Comparison of ENCODE assay signal across 7 cellular contexts in genomic region chr10:100338434-100339036, GRCh38. TPM values are rescaled to one million over a fixed set of nuclear protein-coding genes. Genes with fewer than 3 reads are reported as not detected.
DNase-seq lines count a peak whose midpoint lies in the region; ATAC-seq, FAIRE-seq and TF ChIP-seq lines count a peak whose summit lies in the region.

No MANE protein-coding gene starts in this region.

- no peaks in the 10 kb centered on the region for H3K36me3 ChIP-seq in RWPE2 (ENCODE audit: low read depth)
- no peaks in the 10 kb centered on the region for H3K36me3 ChIP-seq in pancreas

- TF ChIP-seq CTCF in GM12865 (IDR thresholded peaks at IDR 0.05; ENCODE audit: insufficient read depth, low read depth, low read length, missing control alignments) (peak; percentile 93), RWPE2 (IDR thresholded peaks at IDR 0.05; ENCODE audit: poor library complexity, severe bottlenecking) (peak; percentile 94), foreskin fibroblast (IDR thresholded peaks at IDR 0.05; ENCODE audit: low read depth, low read length) (peak; percentile 94), pancreas (IDR thresholded peaks at IDR 0.05) (peak; percentile 66 to 86 (median 78)), type B pancreatic cell (conservative IDR thresholded peaks at IDR 0.05) (peak; percentile 92)

- H3K27me3 ChIP-seq in RWPE2 (ENCODE audit: insufficient read depth, poor library complexity, severe bottlenecking), result peaks cover 4% of the 10 kb centered on the region
- peaks cover 0 to 6% (median 0%) of the 10 kb centered on the region in 4 donors for H3K27me3 ChIP-seq in pancreas

- H3K27ac ChIP-seq in RWPE2 (ENCODE audit: poor library complexity, severe bottlenecking) (no peak overlapping the region), pancreas (no peak overlapping the region)

- 50 to 53% methylated on average over 4 of the region's 4 CpGs for WGBS in pancreas, 2 donors

- no peak overlapping the region for H3K4me3 Mint-ChIP-seq in activated T-helper 2 cell treated with anti-CD3 and anti-CD28 coated beads, Interferon-gamma antibody, Interleukin-2, Interleukin-4, amounts not matched to agents 10 μg/mL and 5 μg/mL and 100 μg/mL, durations not matched to agents 14 hours and 24 hours and 36 hours (ENCODE audit: low read depth)
- H3K4me3 Mint-ChIP-seq in type B pancreatic cell, result no peak overlapping the region

- H3K9me3 ChIP-seq in RWPE2 (ENCODE audit: severe bottlenecking), result no peaks in the 10 kb centered on the region
- H3K9me3 ChIP-seq in pancreas, result no peaks in the 10 kb centered on the region

- H3K4me1 ChIP-seq in RWPE2 (ENCODE audit: insufficient read depth, poor library complexity, severe bottlenecking) (no peaks in the 10 kb centered on the region), pancreas (no peaks in the 10 kb centered on the region)

- ATAC-seq in RWPE2 (ENCODE audit: low read depth) (peak; percentile 62; the same call in 2 of the 3 replicates), pancreas (peak; percentile 79 to 93 (median 88))

- DNase-seq in GM12865 (ENCODE audit: low read depth), result peak; percentile 77
- DNase-seq in HuH-7.5 (ENCODE audit: low spot score), result peak; percentile 65
- no peak for DNase-seq in RWPE2 (ENCODE audit: low spot score)
- peak; percentile 71 for DNase-seq in activated T-helper 2 cell treated with anti-CD3 and anti-CD28 coated beads, Interferon-gamma antibody, Interleukin-2, Interleukin-4, amounts not matched to agents 10 μg/mL and 5 μg/mL and 100 μg/mL, durations not matched to agents 14 hours and 24 hours and 36 hours (ENCODE audit: low spot score)
- DNase-seq in foreskin fibroblast, result peak; percentile 26 to 81
- DNase-seq in pancreas, result peak; percentile 56 to 90 (median 82)
- DNase-seq in type B pancreatic cell (ENCODE audit: extremely low spot score, unreplicated experiment), result peak; percentile 82

- no peak for FAIRE-seq in pancreas (lab: Jason Lieb, UNC)

- H3K27ac Mint-ChIP-seq in activated T-helper 2 cell treated with anti-CD3 and anti-CD28 coated beads, Interferon-gamma antibody, Interleukin-2, Interleukin-4, amounts not matched to agents 10 μg/mL and 5 μg/mL and 100 μg/mL, durations not matched to agents 14 hours and 24 hours and 36 hours, result no peak overlapping the region
- no peak overlapping the region for H3K27ac Mint-ChIP-seq in type B pancreatic cell

- H3K4me1 Mint-ChIP-seq in activated T-helper 2 cell treated with anti-CD3 and anti-CD28 coated beads, Interferon-gamma antibody, Interleukin-2, Interleukin-4, amounts not matched to agents 10 μg/mL and 5 μg/mL and 100 μg/mL, durations not matched to agents 14 hours and 24 hours and 36 hours (ENCODE audit: low read depth), result peaks cover 17% of the 10 kb centered on the region
- H3K4me1 Mint-ChIP-seq in type B pancreatic cell (ENCODE audit: unreplicated experiment), result peaks cover 28% of the 10 kb centered on the region

- H3K4me3 ChIP-seq in GM12865 (ENCODE audit: low read depth, low read length), result no peak overlapping the region
- no peak overlapping the region for H3K4me3 ChIP-seq in RWPE2 (ENCODE audit: severe bottlenecking)
- no peak overlapping the region for H3K4me3 ChIP-seq in foreskin fibroblast (ENCODE audit: low read depth in 1 of 2, low read length in 2 of 2)
- no peak overlapping the region for H3K4me3 ChIP-seq in pancreas

- H3K36me3 Mint-ChIP-seq in activated T-helper 2 cell treated with anti-CD3 and anti-CD28 coated beads, Interferon-gamma antibody, Interleukin-2, Interleukin-4, amounts not matched to agents 10 μg/mL and 5 μg/mL and 100 μg/mL, durations not matched to agents 14 hours and 24 hours and 36 hours (ENCODE audit: low read depth), result no peaks in the 10 kb centered on the region
- H3K36me3 Mint-ChIP-seq in type B pancreatic cell, result no peaks in the 10 kb centered on the region

- H3K27me3 Mint-ChIP-seq in activated T-helper 2 cell treated with anti-CD3 and anti-CD28 coated beads, Interferon-gamma antibody, Interleukin-2, Interleukin-4, amounts not matched to agents 10 μg/mL and 5 μg/mL and 100 μg/mL, durations not matched to agents 14 hours and 24 hours and 36 hours (ENCODE audit: low read depth), result peaks cover 9% of the 10 kb centered on the region
- H3K27me3 Mint-ChIP-seq in type B pancreatic cell, result peaks cover 18% of the 10 kb centered on the region

- intact Hi-C loops in activated T-helper 2 cell treated with anti-CD3 and anti-CD28 coated beads, Interferon-gamma antibody, Interleukin-2, Interleukin-4, amounts not matched to agents 10 μg/mL and 5 μg/mL and 100 μg/mL, durations not matched to agents 14 hours and 24 hours and 36 hours (cut with micrococcal nuclease), result loop anchor here (1.0 to 5.0 kb wide), 4 partner anchors 34 to 180 kb away; no protein-coding TSS in a partner anchor
- intact Hi-C loops in pancreas (cut with DNase I), result loop anchor here in 1 of 3 donors (2.0 to 5.0 kb wide), 2 partner anchors 94 to 179 kb away; partner anchors contain the start of gene SEC31B

- no peaks in the 10 kb centered on the region for H3K9me3 Mint-ChIP-seq in activated T-helper 2 cell treated with anti-CD3 and anti-CD28 coated beads, Interferon-gamma antibody, Interleukin-2, Interleukin-4, amounts not matched to agents 10 μg/mL and 5 μg/mL and 100 μg/mL, durations not matched to agents 14 hours and 24 hours and 36 hours
- no peaks in the 10 kb centered on the region for H3K9me3 Mint-ChIP-seq in type B pancreatic cell

RNA-seq across cellular contexts. Expression of gene SCD, which starts 8.5 kb away (rescaled TPM):
- 273 and 278 TPM in 2 replicates for total RNA-seq in activated T-helper 2 cell treated with anti-CD3 and anti-CD28 coated beads, Interferon-gamma antibody, Interleukin-2, Interleukin-4, amounts not matched to agents 10 μg/mL and 5 μg/mL and 100 μg/mL, durations not matched to agents 14 hours and 24 hours and 36 hours
- total RNA-seq in pancreas (10 to 100 TPM in 3 of 6 donors, 1 to 10 TPM in 3; 1.9 to 87.6 (median 9.7) TPM), type B pancreatic cell (ENCODE audit: low replicate concordance) (242 and 255 TPM in 2 replicates)
- 10 to 100 TPM; 10.9 to 30.1 TPM for polyA plus RNA-seq in pancreas

RNA-seq across cellular contexts. Expression of gene PKD2L1, which starts 8.5 kb away (rescaled TPM):
- not detected in 2 replicates for total RNA-seq in activated T-helper 2 cell treated with anti-CD3 and anti-CD28 coated beads, Interferon-gamma antibody, Interleukin-2, Interleukin-4, amounts not matched to agents 10 μg/mL and 5 μg/mL and 100 μg/mL, durations not matched to agents 14 hours and 24 hours and 36 hours
- total RNA-seq in pancreas (not detected), type B pancreatic cell (ENCODE audit: low replicate concordance) (0.26 TPM in 1 of 2 replicates, not detected in the other)
- under 1 TPM; 0.11 to 0.54 TPM for polyA plus RNA-seq in pancreas

RNA-seq across cellular contexts. Expression of gene BLOC1S2, which starts 52.1 kb away (rescaled TPM):
- 49.1 and 56.3 TPM in 2 replicates for total RNA-seq in activated T-helper 2 cell treated with anti-CD3 and anti-CD28 coated beads, Interferon-gamma antibody, Interleukin-2, Interleukin-4, amounts not matched to agents 10 μg/mL and 5 μg/mL and 100 μg/mL, durations not matched to agents 14 hours and 24 hours and 36 hours
- total RNA-seq in pancreas (10 to 100 TPM; 11.7 to 18.6 (median 13.4) TPM), type B pancreatic cell (ENCODE audit: low replicate concordance) (39.5 and 59.3 TPM in 2 replicates)
- polyA plus RNA-seq in pancreas, result 10 to 100 TPM; 14.0 to 30.4 TPM
